1 cellular context compared by ENCODE assay signal in the genomic region with DNA sequence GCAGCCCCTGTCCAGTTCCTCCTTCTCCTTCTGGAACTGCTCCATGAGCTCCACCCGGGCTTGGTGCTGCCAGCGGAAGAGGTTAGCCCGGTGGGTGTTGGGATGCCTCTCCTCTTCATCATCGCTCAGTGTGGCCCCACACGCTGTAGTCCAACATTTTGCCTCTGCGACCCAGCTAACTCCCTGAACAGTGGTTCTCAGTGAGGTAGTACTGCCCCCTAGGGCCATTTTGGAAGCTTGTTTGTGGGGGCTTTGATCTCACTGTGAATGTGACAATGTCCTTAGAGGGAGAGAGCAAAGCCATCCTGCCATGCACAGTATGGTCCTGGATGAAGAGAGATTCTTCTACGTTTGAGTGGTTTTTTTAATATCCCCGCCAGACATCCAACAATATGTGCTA. TPM values are rescaled to one million over a fixed set of nuclear protein-coding genes. Genes with fewer than 3 reads are reported as not detected.
"Had no signal": no experiment of that assay in that cellular context is flagged by ENCODE, and none has a peak within 500 bp of the region (broad histone marks: within the 10 kb centered on the region; RNA-seq: fewer than 3 reads in every experiment).

No MANE protein-coding gene starts in this region.

RNA-seq across cellular contexts. Expression of a gene that starts 50.2 kb away (rescaled TPM):
- total RNA-seq: ascending aorta had no signal
